ENCODE assay signal across 1 cellular context in the genomic region with DNA sequence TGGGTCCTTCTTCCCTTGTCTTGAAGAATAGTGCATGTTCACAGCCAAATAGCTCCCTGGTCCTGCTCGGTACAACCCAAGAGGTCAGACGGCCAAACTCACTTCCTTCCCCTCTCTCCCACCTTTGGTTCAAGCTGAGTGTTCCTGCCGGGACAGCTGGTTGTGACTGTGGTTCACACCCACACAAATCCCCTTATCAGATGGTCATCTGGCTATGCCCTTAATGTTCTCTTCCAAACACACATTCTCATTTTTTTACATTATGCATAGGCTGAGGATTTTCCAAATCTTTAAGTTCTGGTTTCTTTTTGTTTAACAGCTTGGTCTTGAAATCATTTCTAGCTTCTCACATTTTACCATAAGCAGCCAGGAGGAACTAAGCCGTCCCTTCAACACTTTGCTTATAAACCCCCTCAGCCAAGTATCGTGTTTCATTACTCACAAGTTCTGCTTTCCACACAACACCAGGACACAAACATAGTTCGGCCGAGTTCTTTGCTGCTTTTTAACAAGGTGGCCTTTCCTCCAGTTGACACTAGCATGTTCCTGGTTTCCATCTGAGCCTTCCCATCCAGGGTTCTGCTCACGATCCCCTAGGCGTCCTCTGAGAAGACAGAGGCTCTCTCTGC.
TF ChIP-seq lines count a peak whose summit lies in the region.

No MANE protein-coding gene starts in this region.

TF ChIP-seq in H1, 55 proteins besides CTCF, POLR2A, EP300 and RAD21 (continued from another document):
- TF ChIP-seq POLR2AphosphoS5 (IDR thresholded peaks at IDR 0.05; ENCODE audit: low read depth, low read length), result no peak
- TF ChIP-seq RNF2 (IDR thresholded peaks at IDR 0.05; ENCODE audit: borderline replicate concordance, low read depth, low read length, missing control alignments, poor library complexity, severe bottlenecking), result no peak
- TF ChIP-seq ASH2L (IDR thresholded peaks at IDR 0.05; ENCODE audit: low read length), result no peak
- no peak for TF ChIP-seq CBX5 (IDR thresholded peaks at IDR 0.05; ENCODE audit: low read depth, low read length)
- no peak for TF ChIP-seq RXRA (IDR thresholded peaks at IDR 0.05; ENCODE audit: insufficient read depth, low read depth, low read length)
- TF ChIP-seq SIN3A (conservative IDR thresholded peaks at IDR 0.05 in 1 of 2, IDR thresholded peaks at IDR 0.05 in 1 of 2; ENCODE audit: low read depth in 1 of 2, low read length in 2 of 2), result no peak
- no peak for TF ChIP-seq GTF2F1 (IDR thresholded peaks at IDR 0.05; ENCODE audit: borderline replicate concordance, low read depth, low read length)
- no peak for TF ChIP-seq EGR1 (IDR thresholded peaks at IDR 0.05; ENCODE audit: borderline replicate concordance, low read depth, low read length)
- TF ChIP-seq, protein P1, sequence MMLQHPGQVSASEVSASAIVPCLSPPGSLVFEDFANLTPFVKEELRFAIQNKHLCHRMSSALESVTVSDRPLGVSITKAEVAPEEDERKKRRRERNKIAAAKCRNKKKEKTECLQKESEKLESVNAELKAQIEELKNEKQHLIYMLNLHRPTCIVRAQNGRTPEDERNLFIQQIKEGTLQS (IDR thresholded peaks at IDR 0.05; ENCODE audit: insufficient read depth, low read depth, low read length), result no peak
